In the genomic region with DNA sequence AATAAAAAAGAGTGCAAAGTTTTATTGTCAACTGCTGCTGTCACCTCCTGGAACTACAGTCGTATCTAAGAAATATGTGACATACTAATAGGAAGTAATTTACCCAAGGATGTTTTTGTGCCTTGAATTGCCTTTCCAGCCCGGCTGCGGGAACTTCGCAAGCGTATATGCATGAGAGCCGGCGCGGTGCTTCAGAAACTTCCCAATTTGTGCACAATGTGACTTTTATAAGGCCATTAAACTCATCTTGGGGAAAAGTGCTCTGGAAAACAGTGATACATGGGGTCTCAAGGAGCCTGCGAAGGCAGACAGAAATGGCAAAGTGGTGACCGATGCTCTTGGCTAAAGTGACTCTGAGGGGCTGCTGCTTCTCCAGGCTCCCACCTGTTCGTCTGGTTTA, we compare ENCODE assay signal across 4 cellular contexts. TPM values are rescaled to one million over a fixed set of nuclear protein-coding genes. Genes with fewer than 3 reads are reported as not detected.
"Had no signal": no experiment of that assay in that cellular context is flagged by ENCODE, and none has a peak within 500 bp of the region (broad histone marks: within the 10 kb centered on the region; RNA-seq: fewer than 3 reads in every experiment).

No MANE protein-coding gene starts in this region.

- ATAC-seq: GM12878 had no signal

- DNase-seq: GDM1, GF-D8 had no signal

- H3K4me3 ChIP-seq: GM12878 had no signal

RNA-seq across cellular contexts. Expression of a gene that starts 41.7 kb away (rescaled TPM):
- total RNA-seq: G401, GM12878 had no signal
